ENCODE assay signal across 14 cellular contexts in genomic region chrX:13469963-13470679, GRCh38.
DNase-seq lines count a peak whose midpoint lies in the region; TF ChIP-seq lines count a peak whose summit lies in the region.
"Had no signal": no experiment of that assay in that cellular context is flagged by ENCODE, and none has a peak within 500 bp of the region (broad histone marks: within the 10 kb centered on the region; RNA-seq: fewer than 3 reads in every experiment).

No MANE protein-coding gene starts in this region.

- no peaks in the 10 kb centered on the region for H3K9me2 ChIP-seq in OCI-LY1 (ENCODE audit: low read depth, low read length)

- peak overlapping the region; percentile 20 for H3K27ac Mint-ChIP-seq in dendritic cell treated with granulocyte-macrophage colony-stimulating factor and Interleukin-4, amounts not matched to agents 40 ng/mL and 50 ng/mL, for 4 days
- H3K27ac Mint-ChIP-seq: WTC11 had no signal

- no peak overlapping the region for H3K4me3 Mint-ChIP-seq in dendritic cell treated with granulocyte-macrophage colony-stimulating factor and Interleukin-4, amounts not matched to agents 40 ng/mL and 50 ng/mL, for 4 days
- H3K4me3 Mint-ChIP-seq: WTC11 had no signal

- H2AFZ ChIP-seq in OCI-LY1 (ENCODE audit: low read length): no peak overlapping the region

- DNase-seq in CD1c-positive myeloid dendritic cell (ENCODE audit: extremely low spot score): peak; percentile 42
- peak; percentile 23 to 90 for DNase-seq in lung microvascular endothelial cell (ENCODE audit: low read depth in 2 of 2)
- DNase-seq in NOMO-1 treated with DMSO at 0.1 percent for 48 hours (lab: John Stamatoyannopoulos, UW; ENCODE audit: unreplicated experiment): no peak
- no peak for DNase-seq in activated CD8-positive, alpha-beta memory T cell treated with anti-CD3 and anti-CD28 coated beads for 24 hours
- no peak for DNase-seq in SIG-M5 treated with dmso at 0.1 percent for 504 hours (lab: John Stamatoyannopoulos, UW; ENCODE audit: unreplicated experiment)
- no peak for DNase-seq in NOMO-1 treated with dmso at 0.1 percent for 144 hours (lab: John Stamatoyannopoulos, UW; ENCODE audit: unreplicated experiment)
- DNase-seq: COR-L47; esophagus squamous epithelium; posterior cingulate gyrus; stimulated activated CD4-positive, alpha-beta T cell treated with anti-CD3 and anti-CD28 coated beads, Interleukin-4, amount 100 ng/mL, for 4 hours; stomach had no signal

- no peaks in the 10 kb centered on the region for H3K36me3 ChIP-seq in OCI-LY1 (ENCODE audit: insufficient read depth, low read length)
- H3K36me3 ChIP-seq: esophagus squamous epithelium, stomach had no signal

- no peaks in the 10 kb centered on the region for H3K36me3 Mint-ChIP-seq in dendritic cell treated with granulocyte-macrophage colony-stimulating factor and Interleukin-4, amounts not matched to agents 40 ng/mL and 50 ng/mL, for 4 days (ENCODE audit: low read depth)
- H3K36me3 Mint-ChIP-seq: WTC11 had no signal

- H3K27ac ChIP-seq in OCI-LY1 (ENCODE audit: low read depth, low read length, poor library complexity, severe bottlenecking): peak overlapping the region; percentile 40
- H3K27ac ChIP-seq: stomach had no signal

- H3K4me1 Mint-ChIP-seq in dendritic cell treated with granulocyte-macrophage colony-stimulating factor and Interleukin-4, amounts not matched to agents 40 ng/mL and 50 ng/mL, for 4 days (ENCODE audit: low read depth): peaks cover 23% of the 10 kb centered on the region

- H3K9me3 ChIP-seq in OCI-LY1 (ENCODE audit: low read length): no peaks in the 10 kb centered on the region
- H3K9me3 ChIP-seq: esophagus squamous epithelium, stomach had no signal

- no peaks in the 10 kb centered on the region for H4K20me1 ChIP-seq in OCI-LY1 (ENCODE audit: insufficient read depth, low read length)

- H3K9ac ChIP-seq in OCI-LY1 (ENCODE audit: low read length): no peak overlapping the region

- H3K27me3 ChIP-seq in OCI-LY1 (ENCODE audit: insufficient read depth, low read length): no peaks in the 10 kb centered on the region
- H3K27me3 ChIP-seq: esophagus squamous epithelium, stomach had no signal

- no peak overlapping the region for H3K4me3 ChIP-seq in OCI-LY1 (ENCODE audit: low read depth, low read length, poor library complexity, severe bottlenecking)
- H3K4me3 ChIP-seq: esophagus squamous epithelium, stomach had no signal

- H3K9me3 Mint-ChIP-seq in dendritic cell treated with granulocyte-macrophage colony-stimulating factor and Interleukin-4, amounts not matched to agents 40 ng/mL and 50 ng/mL, for 4 days: no peaks in the 10 kb centered on the region
- H3K9me3 Mint-ChIP-seq: WTC11 had no signal

- intact Hi-C loops in dendritic cell treated with granulocyte-macrophage colony-stimulating factor and Interleukin-4, amounts not matched to agents 40 ng/mL and 50 ng/mL, for 4 days (cut with micrococcal nuclease): no loop called here

- H3K4me2 ChIP-seq in OCI-LY1 (ENCODE audit: low read length): peak overlapping the region; percentile 16; the same call in 1 of the 2 replicates

- TF ChIP-seq CTCF in OCI-LY1 (IDR thresholded peaks at IDR 0.05; ENCODE audit: low read length): no peak

- no peaks in the 10 kb centered on the region for H3K79me2 ChIP-seq in OCI-LY1 (ENCODE audit: insufficient read depth, low read length)

- no peaks in the 10 kb centered on the region for H3K27me3 Mint-ChIP-seq in dendritic cell treated with granulocyte-macrophage colony-stimulating factor and Interleukin-4, amounts not matched to agents 40 ng/mL and 50 ng/mL, for 4 days

- no peaks in the 10 kb centered on the region for H3F3A ChIP-seq in OCI-LY1 (ENCODE audit: insufficient read depth, low read length)

- peaks cover 43% of the 10 kb centered on the region for H3K4me1 ChIP-seq in OCI-LY1 (ENCODE audit: insufficient read depth, low read length, severe bottlenecking)

Comparison
In these comparisons a context has a peak if more than half of its experiments do, and no peak if none do; other contexts are left out.
1. DNase-seq: peak in CD1c-positive myeloid dendritic cell (single experiment) and lung microvascular endothelial cell (2 of 2); none in NOMO-1 treated with DMSO at 0.1 percent for 48 hours (single experiment), activated CD8-positive, alpha-beta memory T cell treated with anti-CD3 and anti-CD28 coated beads for 24 hours (single experiment), SIG-M5 treated with dmso at 0.1 percent for 504 hours (single experiment) and NOMO-1 treated with dmso at 0.1 percent for 144 hours (single experiment).